11 cellular contexts compared by ENCODE assay signal in genomic region chr7:99952649-99953048, GRCh38. TPM values are rescaled to one million over a fixed set of nuclear protein-coding genes. Genes with fewer than 3 reads are reported as not detected.
"Had no signal": no experiment of that assay in that cellular context is flagged by ENCODE, and none has a peak within 500 bp of the region (broad histone marks: within the 10 kb centered on the region; RNA-seq: fewer than 3 reads in every experiment).

No MANE protein-coding gene starts in this region.

RNA-seq across cellular contexts. Expression of gene AZGP1, which starts 23.2 kb away (rescaled TPM):
- total RNA-seq: naive thymus-derived CD8-positive, alpha-beta T cell; natural killer cell treated with Interleukin-12 subunit alpha and Interleukin-12 subunit beta and Interleukin-15 and Interleukin-18, amount 100 ng/mL, for 72 hours; neural crest cell; osteocyte; progenitor cell of endocrine pancreas; renal cortical epithelial cell; temporal lobe; uterus had no signal
- polyA plus RNA-seq: naive thymus-derived CD8-positive, alpha-beta T cell had no signal

RNA-seq across cellular contexts. Expression of gene GJC3, which starts 23.2 kb away (rescaled TPM):
- total RNA-seq: natural killer cell treated with Interleukin-12 subunit alpha and Interleukin-12 subunit beta and Interleukin-15 and Interleukin-18, amount 100 ng/mL, for 72 hours; osteocyte; renal cortical epithelial cell; stomach; temporal lobe; thyroid gland; urinary bladder had no signal
